12 cellular contexts compared by ENCODE assay signal in genomic region chr5:149423287-149424268, GRCh38. TPM values are rescaled to one million over a fixed set of nuclear protein-coding genes. Genes with fewer than 3 reads are reported as not detected.
DNase-seq lines count a peak whose midpoint lies in the region; ATAC-seq and TF ChIP-seq lines count a peak whose summit lies in the region.
"Had no signal": no experiment of that assay in that cellular context is flagged by ENCODE, and none has a peak within 500 bp of the region (broad histone marks: within the 10 kb centered on the region; RNA-seq: fewer than 3 reads in every experiment).

No MANE protein-coding gene starts in this region.

- TF ChIP-seq CTCF in colonic mucosa (IDR thresholded peaks at IDR 0.05): no peak

- H3K4me2 ChIP-seq in skeletal muscle satellite cell (ENCODE audit: low read length): peak overlapping the region; percentile 26

- DNase-seq in colonic mucosa (no peak), kidney glomerular epithelial cell (lab: John Stamatoyannopoulos, UW) (peak; percentile 25), inferior parietal cortex (ENCODE audit: extremely low spot score) (no peak), NCI-H2029 treated with DMSO at 0.1 percent for 48 hours (lab: John Stamatoyannopoulos, UW) (no peak)
- DNase-seq: activated gamma-delta T cell had no signal

- intact Hi-C loops in colonic mucosa (cut with DNase I): no loop called here

- no peaks in the 10 kb centered on the region for H3K9me3 ChIP-seq in HUES48 (ENCODE audit: control insufficient read depth, insufficient read depth, low read length)
- H3K9me3 ChIP-seq in colonic mucosa: no peaks in the 10 kb centered on the region
- H3K9me3 ChIP-seq in skeletal muscle satellite cell (replicated peaks; ENCODE audit: low read length): no peaks in the 10 kb centered on the region

- peaks cover 29% of the 10 kb centered on the region for H3K4me1 ChIP-seq in HUES48 (ENCODE audit: control insufficient read depth, insufficient read depth, low read length)
- H3K4me1 ChIP-seq in colonic mucosa: no peaks in the 10 kb centered on the region
- peaks cover 18% of the 10 kb centered on the region for H3K4me1 ChIP-seq in skeletal muscle satellite cell (ENCODE audit: control insufficient read depth, insufficient read depth, low read length)

- no peaks in the 10 kb centered on the region for H3K36me3 ChIP-seq in HUES48 (ENCODE audit: control insufficient read depth, insufficient read depth, low read length)
- H3K36me3 ChIP-seq in colonic mucosa: no peaks in the 10 kb centered on the region
- no peaks in the 10 kb centered on the region for H3K36me3 ChIP-seq in skeletal muscle satellite cell (ENCODE audit: insufficient read depth, low read length)

- no peak overlapping the region for H3K4me3 ChIP-seq in HUES48 (ENCODE audit: low read depth, low read length)
- no peak overlapping the region for H3K4me3 ChIP-seq in colonic mucosa
- H3K4me3 ChIP-seq in skeletal muscle satellite cell (ENCODE audit: low read length): no peak overlapping the region

- H3K9ac ChIP-seq in HUES48 (ENCODE audit: low read depth, low read length) (0 out of 2 replicates have a peak overlapping the region, but pooled peaks have one; percentile 38), colonic mucosa (ENCODE audit: low read depth in 2 of 2, low read length in 2 of 2) (peak overlapping the region in 1 of 2 donors; percentile 22), skeletal muscle satellite cell (ENCODE audit: low read depth, low read length) (peak overlapping the region; percentile 45)

- H3K27ac ChIP-seq in HUES48 (ENCODE audit: low read depth, low read length): peak overlapping the region; percentile 69
- peak overlapping the region; percentile 37 for H3K27ac ChIP-seq in colonic mucosa
- H3K27ac ChIP-seq: C4-2B had no signal

- H3K27me3 ChIP-seq in HUES48 (ENCODE audit: control insufficient read depth, insufficient read depth, low read length): no peaks in the 10 kb centered on the region
- H3K27me3 ChIP-seq in colonic mucosa: no peaks in the 10 kb centered on the region
- no peaks in the 10 kb centered on the region for H3K27me3 ChIP-seq in skeletal muscle satellite cell (ENCODE audit: control insufficient read depth, insufficient read depth, low read length)

- no peak for ATAC-seq in GM18909 (IDR thresholded peaks at IDR 0.05; ENCODE audit: poor library complexity, unreplicated experiment)
- ATAC-seq in GM18867 (IDR thresholded peaks at IDR 0.05; ENCODE audit: unreplicated experiment): no peak

RNA-seq across cellular contexts. Expression of gene IL17B, which starts 44.5 kb away (rescaled TPM):
- total RNA-seq in colonic mucosa: under 1 TPM in 1 of 2 donors, not detected in 1; 0.42 TPM
- total RNA-seq in skeletal muscle satellite cell (2012; rRNA removed): 0.44 TPM in 1 of 2 replicates, not detected in the other
- total RNA-seq: epithelial cell of proximal tubule, LHCN-M2 had no signal
